In genomic region chr19:20077791-20078463, GRCh38 we compare ENCODE assay signal across 7 cellular contexts. TPM values are rescaled to one million over a fixed set of nuclear protein-coding genes. Genes with fewer than 3 reads are reported as not detected.
A peak's percentile ranks its signal among the peaks of the same experiment; 100 is the strongest.
DNase-seq lines count a peak whose midpoint lies in the region; ATAC-seq and TF ChIP-seq lines count a peak whose summit lies in the region.

Gene ZNF90 (plus strand): TSS chr19:20078000. CDS start chr19:20078133, 133 bp downstream.

- peaks cover 15% of the 10 kb centered on the region for H3K4me1 Mint-ChIP-seq in activated naive CD8-positive, alpha-beta T cell treated with anti-CD3 and anti-CD28 coated beads for 36 hours

- DNase-seq in RWPE2 (ENCODE audit: low spot score) (peak; percentile 89), cardiac muscle cell (ENCODE audit: low read depth in 1 of 2, low spot score in 1 of 2) (peak; percentile 99), ovary (peak; percentile 94 to 98 (median 97)), thoracic aorta (ENCODE audit: low spot score) (peak; percentile 95)
- DNase-seq in activated naive CD8-positive, alpha-beta T cell treated with anti-CD3 and anti-CD28 coated beads for 36 hours: peak; percentile 90

- H3K9me3 ChIP-seq in RWPE2 (ENCODE audit: severe bottlenecking): no peaks in the 10 kb centered on the region
- no peaks in the 10 kb centered on the region for H3K9me3 ChIP-seq in cardiac muscle cell (ENCODE audit: low read depth)
- no peaks in the 10 kb centered on the region for H3K9me3 ChIP-seq in ovary
- H3K9me3 ChIP-seq in thoracic aorta: no peaks in the 10 kb centered on the region

- peak; percentile 94 for ATAC-seq in GM18868 (IDR thresholded peaks at IDR 0.05; ENCODE audit: unreplicated experiment)
- peak; percentile 88 for ATAC-seq in HG03095 (IDR thresholded peaks at IDR 0.05; ENCODE audit: unreplicated experiment)
- peak; percentile 95 for ATAC-seq in RWPE2 (ENCODE audit: low read depth)
- peak; percentile 94 for ATAC-seq in thoracic aorta (ENCODE audit: insufficient number of reproducible peaks, low FRiP score, low read depth)

- TF ChIP-seq EP300 in ovary (IDR thresholded peaks at IDR 0.05): no peak

- TF ChIP-seq POLR2A in ovary (IDR thresholded peaks at IDR 0.05): no peak

- peaks cover 36% of the 10 kb centered on the region for H3K36me3 Mint-ChIP-seq in activated naive CD8-positive, alpha-beta T cell treated with anti-CD3 and anti-CD28 coated beads for 36 hours

- TF ChIP-seq CTCF in RWPE2 (IDR thresholded peaks at IDR 0.05; ENCODE audit: poor library complexity, severe bottlenecking): no peak
- no peak for TF ChIP-seq CTCF in cardiac muscle cell (IDR thresholded peaks at IDR 0.05; ENCODE audit: low read depth, low read length)
- no peak for TF ChIP-seq CTCF in ovary (IDR thresholded peaks at IDR 0.05)
- TF ChIP-seq CTCF in thoracic aorta (IDR thresholded peaks at IDR 0.05): no peak

- H3K27ac Mint-ChIP-seq in activated naive CD8-positive, alpha-beta T cell treated with anti-CD3 and anti-CD28 coated beads for 36 hours: peak within 1 kb of the TSS; percentile 83

- H3K9me3 Mint-ChIP-seq in activated naive CD8-positive, alpha-beta T cell treated with anti-CD3 and anti-CD28 coated beads for 36 hours: peaks cover 2% of the 10 kb centered on the region

- H3K4me3 Mint-ChIP-seq in activated naive CD8-positive, alpha-beta T cell treated with anti-CD3 and anti-CD28 coated beads for 36 hours: peak within 1 kb of the TSS; percentile 98

- 0 to 2% (median 1%) methylated on average over 26 to 28 of the region's 28 CpGs for WGBS in ovary, 3 donors

- H3K27ac ChIP-seq in RWPE2 (ENCODE audit: poor library complexity, severe bottlenecking): peak within 1 kb of the TSS; percentile 52
- H3K27ac ChIP-seq in cardiac muscle cell: peak within 1 kb of the TSS; percentile 90
- peak within 1 kb of the TSS in 1 of 2 donors; percentile 13 for H3K27ac ChIP-seq in ovary
- H3K27ac ChIP-seq in thoracic aorta: peak within 1 kb of the TSS; percentile 19 to 47

- H3K27me3 ChIP-seq in RWPE2 (ENCODE audit: insufficient read depth, poor library complexity, severe bottlenecking) (no peaks in the 10 kb centered on the region), cardiac muscle cell (no peaks in the 10 kb centered on the region), ovary (no peaks in the 10 kb centered on the region), thoracic aorta (replicated peaks; ENCODE audit: insufficient read depth) (no peaks in the 10 kb centered on the region)

- peak within 1 kb of the TSS; percentile 53 for H3K4me3 ChIP-seq in RWPE2 (ENCODE audit: severe bottlenecking)
- peak within 1 kb of the TSS; percentile 58 for H3K4me3 ChIP-seq in cardiac muscle cell
- peak within 1 kb of the TSS; percentile 69 for H3K4me3 ChIP-seq in ovary
- peak within 1 kb of the TSS; percentile 73 for H3K4me3 ChIP-seq in thoracic aorta

- no peaks in the 10 kb centered on the region for H3K4me1 ChIP-seq in RWPE2 (ENCODE audit: insufficient read depth, poor library complexity, severe bottlenecking)
- H3K4me1 ChIP-seq in cardiac muscle cell (ENCODE audit: low read depth): peaks cover 37% of the 10 kb centered on the region
- H3K4me1 ChIP-seq in ovary (ENCODE audit: insufficient read depth): peaks cover 3% of the 10 kb centered on the region
- H3K4me1 ChIP-seq in thoracic aorta (ENCODE audit: control insufficient read depth in 1 of 2, low read depth in 2 of 2): peaks cover 3 to 12% of the 10 kb centered on the region in 2 donors

- intact Hi-C loops in ovary (cut with DNase I): no loop called here

- no peaks in the 10 kb centered on the region for H3K27me3 Mint-ChIP-seq in activated naive CD8-positive, alpha-beta T cell treated with anti-CD3 and anti-CD28 coated beads for 36 hours

- peaks cover 3% of the 10 kb centered on the region; the same call in 1 of the 2 replicates for H3K36me3 ChIP-seq in RWPE2 (ENCODE audit: low read depth)
- H3K36me3 ChIP-seq in cardiac muscle cell: no peaks in the 10 kb centered on the region
- no peaks in the 10 kb centered on the region for H3K36me3 ChIP-seq in ovary
- H3K36me3 ChIP-seq in thoracic aorta: no peaks in the 10 kb centered on the region

RNA-seq across cellular contexts. Expression of gene ZNF90, which starts in this region (rescaled TPM):
- total RNA-seq in activated naive CD8-positive, alpha-beta T cell treated with anti-CD3 and anti-CD28 coated beads for 36 hours: 10 to 100 TPM; 19.6 to 20.8 TPM
- total RNA-seq in cardiac muscle cell: 6.8 and 11.1 TPM in 2 replicates
- 7.6 and 8.1 TPM in 2 replicates for polyA plus RNA-seq in cardiac muscle cell
- total RNA-seq in ovary: 10 to 100 TPM in 2 of 7 donors, 1 to 10 TPM in 5; 3.6 to 11.3 (median 7.9) TPM
- polyA plus RNA-seq in ovary: 1 to 10 TPM; 3.9 to 5.0 TPM
- 10 to 100 TPM in 1 of 2 donors, 1 to 10 TPM in 1; 2.4 to 12.7 TPM for total RNA-seq in thoracic aorta
